ENCODE assay signal across 9 cellular contexts in genomic region chr6:68640506-68640875, GRCh38. TPM values are rescaled to one million over a fixed set of nuclear protein-coding genes. Genes with fewer than 3 reads are reported as not detected.
DNase-seq lines count a peak whose midpoint lies in the region; ATAC-seq and TF ChIP-seq lines count a peak whose summit lies in the region.
"Had no signal": no experiment of that assay in that cellular context is flagged by ENCODE, and none has a peak within 500 bp of the region (broad histone marks: within the 10 kb centered on the region; RNA-seq: fewer than 3 reads in every experiment).

No MANE protein-coding gene starts in this region.

- H3K27ac ChIP-seq in cingulate gyrus (ENCODE audit: low read depth, low read length), result peak overlapping the region; percentile 91
- H3K27ac ChIP-seq in stomach smooth muscle (ENCODE audit: low read length), result no peak overlapping the region

- no peak for TF ChIP-seq CTCF in HFFc6 (IDR thresholded peaks at IDR 0.05)

- peak overlapping the region; percentile 53; the same call in 1 of the 2 replicates for H3K4me3 Mint-ChIP-seq in HFFc6

- H3K9ac ChIP-seq in stomach smooth muscle (ENCODE audit: low read length in 2 of 2), result peak overlapping the region in 1 of 2 donors; percentile 7

- H3K36me3 ChIP-seq in stomach smooth muscle (ENCODE audit: control insufficient read depth in 2 of 2, insufficient read depth in 2 of 2, low read length in 2 of 2) (no peaks in the 10 kb centered on the region), HAP-1 (replicated peaks) (no peaks in the 10 kb centered on the region)

- no peak overlapping the region for H3K27ac Mint-ChIP-seq in HFFc6

- H3K4me1 Mint-ChIP-seq in HFFc6 (ENCODE audit: low read depth), result peaks cover 8% of the 10 kb centered on the region

- no peaks in the 10 kb centered on the region for H3K4me1 ChIP-seq in stomach smooth muscle (ENCODE audit: control insufficient read depth, insufficient read depth, low read length)
- peaks cover 13% of the 10 kb centered on the region for H3K4me1 ChIP-seq in HAP-1

- no peak for ATAC-seq in HG03159 (IDR thresholded peaks at IDR 0.05; ENCODE audit: unreplicated experiment)

- H3K36me3 Mint-ChIP-seq in HFFc6 (ENCODE audit: low read depth), result no peaks in the 10 kb centered on the region

- DNase-seq in HFFc6 (no peak), inferior parietal cortex (ENCODE audit: extremely low spot score) (peak; percentile 67), germinal center (ENCODE audit: low spot score) (no peak), HAP-1 (ENCODE audit: low spot score in 2 of 2) (no peak), NCI-H774 (lab: John Stamatoyannopoulos, UW) (no peak)
- DNase-seq: erythroblast had no signal

- H3K9me3 ChIP-seq in stomach smooth muscle (ENCODE audit: control insufficient read depth in 2 of 2, low read length in 2 of 2), result no peaks in the 10 kb centered on the region
- no peaks in the 10 kb centered on the region for H3K9me3 ChIP-seq in HAP-1

- H3K4me3 ChIP-seq in stomach smooth muscle (ENCODE audit: low read length in 2 of 2) (peak overlapping the region; percentile 39 to 54), HAP-1 (no peak overlapping the region)

- H3K9me3 Mint-ChIP-seq in HFFc6, result no peaks in the 10 kb centered on the region

- H3K27me3 Mint-ChIP-seq in HFFc6 (ENCODE audit: insufficient read depth), result peaks cover 7% of the 10 kb centered on the region

- peaks cover 9 to 11% of the 10 kb centered on the region in 2 donors for H3K27me3 ChIP-seq in stomach smooth muscle (ENCODE audit: control insufficient read depth in 1 of 2, insufficient read depth in 2 of 2, low read length in 2 of 2)
- no peaks in the 10 kb centered on the region for H3K27me3 ChIP-seq in HAP-1 (ENCODE audit: low read depth)

- in situ Hi-C loops in HAP-1 (cut with MboI; ENCODE audit: low sequenced_read_pairs), result loop anchor here (25.0 kb wide), 1 partner anchor 322 kb away; no protein-coding TSS in a partner anchor

RNA-seq across cellular contexts. Expression of gene ADGRB3, which starts 5.4 kb away (rescaled TPM):
- under 1 TPM in 3 of 6 experiments, not detected in 3; 0.05 to 0.07 (median 0.05) TPM for total RNA-seq in HFFc6 (2021; fragmentation: NEBNext Ultra II Directional; extraction: Animal tissue kit (Norgen Biotek cat#: 25700))
